ENCODE assay signal across 8 cellular contexts in genomic region chr7:151315038-151315655, GRCh38. TPM values are rescaled to one million over a fixed set of nuclear protein-coding genes. Genes with fewer than 3 reads are reported as not detected.
A peak's percentile ranks its signal among the peaks of the same experiment; 100 is the strongest.
DNase-seq lines count a peak whose midpoint lies in the region; ATAC-seq and TF ChIP-seq lines count a peak whose summit lies in the region.

No MANE protein-coding gene starts in this region.

- no peaks in the 10 kb centered on the region for H3K36me3 ChIP-seq in lower lobe of right lung

- H3K4me1 Mint-ChIP-seq in HFFc6 (ENCODE audit: low read depth): no peaks in the 10 kb centered on the region

- peaks cover 11% of the 10 kb centered on the region for H3K36me3 Mint-ChIP-seq in HFFc6 (ENCODE audit: low read depth)

- DNase-seq in DMS153 (lab: John Stamatoyannopoulos, UW) (peak; percentile 7), HFFc6 (peak; percentile 43), NCI-H446 treated with DMSO at 0.1 percent for 48 hours (lab: John Stamatoyannopoulos, UW) (peak; percentile 13), dermis microvascular lymphatic vessel endothelial cell (ENCODE audit: low read depth in 2 of 2) (peak; percentile 34 to 52), lower lobe of right lung (no peak), posterior vena cava (ENCODE audit: low spot score) (no peak)
- peak; percentile 41 to 80 for DNase-seq in activated CD4-positive, alpha-beta T cell treated with anti-CD3 and anti-CD28 coated beads, Interleukin-2, amount 50 U/mL, for 24 hours (ENCODE audit: low read depth in 1 of 2, low spot score in 1 of 2)
- DNase-seq in stimulated activated CD8-positive, alpha-beta memory T cell treated with anti-CD3 and anti-CD28 coated beads, Interleukin-15, amount 100 ng/mL, for 1 hour (ENCODE audit: low read depth): peak; percentile 72

- H3K27me3 Mint-ChIP-seq in HFFc6 (ENCODE audit: insufficient read depth): peaks cover 25% of the 10 kb centered on the region

- peak; percentile 85 to 86 for ATAC-seq in lower lobe of right lung

- H3K27ac ChIP-seq in lower lobe of right lung: no peak overlapping the region

- H3K27ac Mint-ChIP-seq in HFFc6: no peak overlapping the region

- TF ChIP-seq CTCF in HFFc6 (IDR thresholded peaks at IDR 0.05) (peak; percentile 95), lower lobe of right lung (IDR thresholded peaks at IDR 0.05) (peak; percentile 83)

- peaks cover 13% of the 10 kb centered on the region for H3K9me3 ChIP-seq in lower lobe of right lung

- peaks cover 18% of the 10 kb centered on the region for H3K9me3 Mint-ChIP-seq in HFFc6

- no peaks in the 10 kb centered on the region for H3K27me3 ChIP-seq in lower lobe of right lung (ENCODE audit: low read depth)

- intact Hi-C loops in lower lobe of right lung (cut with DNase I) (no loop called here), posterior vena cava (cut with DNase I) (loop anchor here (5.0 kb wide), 1 partner anchor 37 kb away; no protein-coding TSS in a partner anchor)

- H3K4me3 Mint-ChIP-seq in HFFc6: no peak overlapping the region

- H3K4me1 ChIP-seq in lower lobe of right lung: peaks cover 7% of the 10 kb centered on the region

- H3K4me3 ChIP-seq in lower lobe of right lung: no peak overlapping the region

RNA-seq across cellular contexts. Expression of gene NUB1, which starts 26.5 kb away (rescaled TPM):
- total RNA-seq in HFFc6 (2021; fragmentation: NEBNext Ultra II Directional; extraction: Animal tissue kit (Norgen Biotek cat#: 25700)): 10 to 100 TPM; 30.6 to 37.8 (median 34.8) TPM
- total RNA-seq in dermis microvascular lymphatic vessel endothelial cell (26.3 and 31.4 TPM in 2 replicates), lower lobe of right lung (53.7 TPM), posterior vena cava (10 to 100 TPM; 33.0 to 37.9 TPM)

Comparison
In these comparisons a context has a peak if more than half of its experiments do, and no peak if none do; other contexts are left out.
1. DNase-seq: peak in DMS153 (single experiment), HFFc6 (single experiment), NCI-H446 treated with DMSO at 0.1 percent for 48 hours (single experiment), activated CD4-positive, alpha-beta T cell treated with anti-CD3 and anti-CD28 coated beads, Interleukin-2, amount 50 U/mL, for 24 hours (2 of 2), dermis microvascular lymphatic vessel endothelial cell (2 of 2) and stimulated activated CD8-positive, alpha-beta memory T cell treated with anti-CD3 and anti-CD28 coated beads, Interleukin-15, amount 100 ng/mL, for 1 hour (single experiment); none in lower lobe of right lung (single experiment) and posterior vena cava (single experiment).